In genomic region chr13:84076280-84076679, GRCh38 we compare ENCODE assay signal across 35 cellular contexts.
"Had no signal": no experiment of that assay in that cellular context is flagged by ENCODE, and none has a peak within 500 bp of the region (broad histone marks: within the 10 kb centered on the region; RNA-seq: fewer than 3 reads in every experiment).

No MANE protein-coding gene starts in this region.

- H3K4me3 ChIP-seq: adrenal gland, body of pancreas, esophagus muscularis mucosa, gastrocnemius medialis, heart left ventricle had no signal

- H3K27me3 ChIP-seq: adrenal gland, body of pancreas, esophagus muscularis mucosa, foreskin keratinocyte, gastrocnemius medialis, heart left ventricle had no signal

- H3K36me3 Mint-ChIP-seq: activated CD4-positive, alpha-beta memory T cell treated with anti-CD3 and anti-CD28 coated beads for 36 hours; activated CD8-positive, alpha-beta memory T cell treated with anti-CD3 and anti-CD28 coated beads, Interleukin-2, amount 10 ng/mL, durations not matched to agents 7 days and 5 days; activated naive CD4-positive, alpha-beta T cell treated with anti-CD3 and anti-CD28 coated beads, Interleukin-2, amount 50 U/mL, for 24 hours; activated naive CD8-positive, alpha-beta T cell treated with anti-CD3 and anti-CD28 coated beads for 36 hours had no signal

- H3K4me1 ChIP-seq: adrenal gland, body of pancreas, esophagus muscularis mucosa, foreskin keratinocyte, gastrocnemius medialis, heart left ventricle had no signal

- DNase-seq: activated CD4-positive, alpha-beta memory T cell treated with anti-CD3 and anti-CD28 coated beads for 36 hours; activated CD4-positive, alpha-beta T cell treated with anti-CD3 and anti-CD28 coated beads for 36 hours; activated CD4-positive, alpha-beta T cell treated with anti-CD3 and anti-CD28 coated beads, Interleukin-2, amount 10 ng/mL, durations not matched to agents 24 days and 14 days; activated CD4-positive, CD25-positive, alpha-beta regulatory T cell; activated CD4-positive, CD25-positive, alpha-beta regulatory T cell treated with anti-CD3 and anti-CD28 coated beads, Interleukin-2, amount 50 U/mL, for 72 hours; activated CD8-positive, alpha-beta memory T cell treated with anti-CD3 and anti-CD28 coated beads, Interleukin-2, amount 10 ng/mL, durations not matched to agents 7 days and 5 days; activated CD8-positive, alpha-beta memory T cell treated with anti-CD3 and anti-CD28 coated beads, Interleukin-2, amount 50 U/mL, for 4 hours; activated CD8-positive, alpha-beta T cell treated with anti-CD3 and anti-CD28 coated beads, Interleukin-2, amount 10 ng/mL, durations not matched to agents 7 days and 5 days; activated effector memory CD4-positive, alpha-beta T cell treated with anti-CD3 and anti-CD28 coated beads, Interleukin-2, amount 50 U/mL, for 16 hours; activated naive CD4-positive, alpha-beta T cell treated with anti-CD3 and anti-CD28 coated beads for 36 hours; activated naive CD8-positive, alpha-beta T cell treated with anti-CD3 and anti-CD28 coated beads for 36 hours; activated naive CD8-positive, alpha-beta T cell treated with anti-CD3 and anti-CD28 coated beads, Interleukin-2, amount 50 U/mL, for 24 hours; activated T-cell treated with anti-CD3 and anti-CD28 coated beads, Interleukin-2, amount 50 U/mL, for 1 hour; activated T-cell treated with anti-CD3 and anti-CD28 coated beads, Interleukin-2, amount 50 U/mL, for 48 hours; adrenal gland; amygdala; aorta; body of pancreas; caudate nucleus; cortex of kidney; dermis blood vessel endothelial cell; effector CD4-positive, alpha-beta T cell; effector memory CD8-positive, alpha-beta T cell; erythroblast; foreskin keratinocyte; gastrocnemius medialis; glutamatergic neuron; heart left ventricle; T1000; WERI-Rb-1 had no signal

- H3K27ac Mint-ChIP-seq: activated CD4-positive, alpha-beta memory T cell treated with anti-CD3 and anti-CD28 coated beads for 36 hours; activated CD4-positive, alpha-beta T cell treated with anti-CD3 and anti-CD28 coated beads for 36 hours; activated CD4-positive, alpha-beta T cell treated with anti-CD3 and anti-CD28 coated beads, Interleukin-2, amount 10 ng/mL, durations not matched to agents 24 days and 14 days; activated CD8-positive, alpha-beta memory T cell treated with anti-CD3 and anti-CD28 coated beads, Interleukin-2, amount 10 ng/mL, durations not matched to agents 7 days and 5 days; activated CD8-positive, alpha-beta T cell treated with anti-CD3 and anti-CD28 coated beads, Interleukin-2, amount 10 ng/mL, durations not matched to agents 7 days and 5 days; activated naive CD4-positive, alpha-beta T cell treated with anti-CD3 and anti-CD28 coated beads for 36 hours; activated naive CD4-positive, alpha-beta T cell treated with anti-CD3 and anti-CD28 coated beads, Interleukin-2, amount 50 U/mL, for 24 hours; activated naive CD8-positive, alpha-beta T cell treated with anti-CD3 and anti-CD28 coated beads for 36 hours; activated naive CD8-positive, alpha-beta T cell treated with anti-CD3 and anti-CD28 coated beads, Interleukin-2, amount 50 U/mL, for 24 hours; activated T-helper 1 cell treated with anti-CD3 and anti-CD28 coated beads, Interleukin-12 subunit alpha, Interleukin-12 subunit beta, Interleukin-2, Interleukin-4 antibody, amounts not matched to agents 30 ng/mL and 10 ng/mL and 1 ng/mL, durations not matched to agents 14 hours and 24 hours and 36 hours; activated T-helper 2 cell treated with anti-CD3 and anti-CD28 coated beads, Interferon-gamma antibody, Interleukin-2, Interleukin-4, amounts not matched to agents 10 μg/mL and 5 μg/mL and 100 μg/mL, durations not matched to agents 14 hours and 24 hours and 36 hours; effector memory CD8-positive, alpha-beta T cell; T-helper 2 cell treated with Interferon-gamma antibody and Interleukin-4, amounts not matched to agents 5 μg/mL and 100 μg/mL, for 36 hours had no signal

- H3K27me3 Mint-ChIP-seq: activated CD4-positive, alpha-beta memory T cell treated with anti-CD3 and anti-CD28 coated beads for 36 hours; activated CD4-positive, alpha-beta T cell treated with anti-CD3 and anti-CD28 coated beads for 36 hours; activated CD4-positive, alpha-beta T cell treated with anti-CD3 and anti-CD28 coated beads, Interleukin-2, amount 10 ng/mL, durations not matched to agents 24 days and 14 days; activated CD8-positive, alpha-beta memory T cell treated with anti-CD3 and anti-CD28 coated beads, Interleukin-2, amount 10 ng/mL, durations not matched to agents 7 days and 5 days; activated naive CD4-positive, alpha-beta T cell treated with anti-CD3 and anti-CD28 coated beads, Interleukin-2, amount 50 U/mL, for 24 hours; activated naive CD8-positive, alpha-beta T cell treated with anti-CD3 and anti-CD28 coated beads for 36 hours; activated naive CD8-positive, alpha-beta T cell treated with anti-CD3 and anti-CD28 coated beads, Interleukin-2, amount 50 U/mL, for 24 hours; effector memory CD8-positive, alpha-beta T cell had no signal

- H3K4me3 Mint-ChIP-seq: activated CD4-positive, alpha-beta memory T cell treated with anti-CD3 and anti-CD28 coated beads for 36 hours; activated CD4-positive, alpha-beta T cell treated with anti-CD3 and anti-CD28 coated beads for 36 hours; activated CD4-positive, alpha-beta T cell treated with anti-CD3 and anti-CD28 coated beads, Interleukin-2, amount 10 ng/mL, durations not matched to agents 24 days and 14 days; activated CD8-positive, alpha-beta memory T cell treated with anti-CD3 and anti-CD28 coated beads, Interleukin-2, amount 10 ng/mL, durations not matched to agents 7 days and 5 days; activated CD8-positive, alpha-beta T cell treated with anti-CD3 and anti-CD28 coated beads, Interleukin-2, amount 10 ng/mL, durations not matched to agents 7 days and 5 days; activated naive CD4-positive, alpha-beta T cell treated with anti-CD3 and anti-CD28 coated beads for 36 hours; activated naive CD4-positive, alpha-beta T cell treated with anti-CD3 and anti-CD28 coated beads, Interleukin-2, amount 50 U/mL, for 24 hours; activated naive CD8-positive, alpha-beta T cell treated with anti-CD3 and anti-CD28 coated beads for 36 hours; activated naive CD8-positive, alpha-beta T cell treated with anti-CD3 and anti-CD28 coated beads, Interleukin-2, amount 50 U/mL, for 24 hours; activated T-helper 1 cell treated with anti-CD3 and anti-CD28 coated beads, Interleukin-12 subunit alpha, Interleukin-12 subunit beta, Interleukin-2, Interleukin-4 antibody, amounts not matched to agents 30 ng/mL and 10 ng/mL and 1 ng/mL, durations not matched to agents 14 hours and 24 hours and 36 hours; effector memory CD8-positive, alpha-beta T cell; T-helper 2 cell treated with Interferon-gamma antibody and Interleukin-4, amounts not matched to agents 5 μg/mL and 100 μg/mL, for 36 hours had no signal

- H3K4me1 Mint-ChIP-seq: activated CD4-positive, alpha-beta T cell treated with anti-CD3 and anti-CD28 coated beads for 36 hours; activated CD4-positive, alpha-beta T cell treated with anti-CD3 and anti-CD28 coated beads, Interleukin-2, amount 10 ng/mL, durations not matched to agents 24 days and 14 days; activated CD8-positive, alpha-beta memory T cell treated with anti-CD3 and anti-CD28 coated beads, Interleukin-2, amount 10 ng/mL, durations not matched to agents 7 days and 5 days; activated naive CD4-positive, alpha-beta T cell treated with anti-CD3 and anti-CD28 coated beads, Interleukin-2, amount 50 U/mL, for 24 hours; activated naive CD8-positive, alpha-beta T cell treated with anti-CD3 and anti-CD28 coated beads for 36 hours; activated naive CD8-positive, alpha-beta T cell treated with anti-CD3 and anti-CD28 coated beads, Interleukin-2, amount 50 U/mL, for 24 hours had no signal

- H3K9me3 ChIP-seq: adrenal gland, body of pancreas, esophagus muscularis mucosa, gastrocnemius medialis, heart left ventricle had no signal

- H3K27ac ChIP-seq: adrenal gland, body of pancreas, esophagus muscularis mucosa, foreskin keratinocyte, gastrocnemius medialis, heart left ventricle, WERI-Rb-1 had no signal

- H3K36me3 ChIP-seq: adrenal gland, esophagus muscularis mucosa, gastrocnemius medialis, heart left ventricle, WERI-Rb-1 had no signal

- ATAC-seq: activated CD4-positive, alpha-beta T cell treated with anti-CD3 and anti-CD28 coated beads for 36 hours; activated CD8-positive, alpha-beta memory T cell treated with anti-CD3 and anti-CD28 coated beads, Interleukin-2, amount 10 ng/mL, durations not matched to agents 7 days and 5 days; activated CD8-positive, alpha-beta T cell treated with anti-CD3 and anti-CD28 coated beads, Interleukin-2, amount 10 ng/mL, durations not matched to agents 7 days and 5 days; activated naive CD8-positive, alpha-beta T cell treated with anti-CD3 and anti-CD28 coated beads, Interleukin-2, amount 50 U/mL, for 24 hours; body of pancreas; effector memory CD8-positive, alpha-beta T cell; foreskin keratinocyte; gastrocnemius medialis; heart left ventricle had no signal
